ENCODE assay signal across 10 cellular contexts in genomic region chr10:13660545-13660920, GRCh38.
A peak's percentile ranks its signal among the peaks of the same experiment; 100 is the strongest.
DNase-seq lines count a peak whose midpoint lies in the region; ATAC-seq, FAIRE-seq and TF ChIP-seq lines count a peak whose summit lies in the region.
"Had no signal": no experiment of that assay in that cellular context is flagged by ENCODE, and none has a peak within 500 bp of the region (broad histone marks: within the 10 kb centered on the region; RNA-seq: fewer than 3 reads in every experiment).

No MANE protein-coding gene starts in this region.

- BruUV-seq in HepG2 (replicated peaks; lab: Mats Ljungman, UMichigan) = no TSS peak

- CTCF ChIA-PET in HepG2 (lab: Yijun Ruan, JAX; ENCODE audit: low intra/inter-chr PET ratio, low total read pairs) = interaction anchor here (1.1 to 3.6 kb wide), 2 partner anchors 112 to 118 kb away, joined by 3 to 60 read pairs; no protein-coding TSS in a partner anchor

- in situ Hi-C loops in GM13976 (cut with MboI; ENCODE audit: low sequenced_read_pairs, unreplicated experiment) (no loop called here), HepG2 (cut with HindIII; ENCODE audit: extremely low pct_ligation_motif_present, low pct_unique_long_range_greater_than_20kb) (no loop called here)

- intact Hi-C loops in HepG2 (cut with micrococcal nuclease; ENCODE audit: unreplicated experiment) = loop anchor here (1.0 kb wide), 1 partner anchor 118 kb away; no protein-coding TSS in a partner anchor

- no peak for TF ChIP-seq POLR2A in HepG2 (IDR thresholded peaks at IDR 0.05; ENCODE audit: insufficient read depth in 1 of 2, low read depth in 2 of 2, low read length in 2 of 2)

- no peaks in the 10 kb centered on the region for H3K27me3 ChIP-seq in BLaER1 treated with 17β-estradiol and CSF1 and Interleukin-3, amounts not matched to agents 10 nM and 100 nM
- H3K27me3 ChIP-seq in endodermal cell (ENCODE audit: control insufficient read depth, insufficient read depth, low read length, poor library complexity, severe bottlenecking) (no peaks in the 10 kb centered on the region), HepG2 (ENCODE audit: control insufficient read depth in 1 of 2, insufficient read depth in 2 of 2, low read length in 2 of 2) (no peaks in the 10 kb centered on the region)

- H3K9ac ChIP-seq in BLaER1 treated with 17β-estradiol and CSF1 and Interleukin-3, amounts not matched to agents 10 nM and 100 nM = no peak overlapping the region
- H3K9ac ChIP-seq in endodermal cell (ENCODE audit: extremely low read depth, low read length, poor library complexity, severe bottlenecking) (no peak overlapping the region), HepG2 (ENCODE audit: insufficient read depth, low read depth, low read length) (no peak overlapping the region)

- POLR2A ChIA-PET in HepG2 (lab: Yijun Ruan, JAX) = no interaction called here

- H3K36me3 Mint-ChIP-seq in endodermal cell (ENCODE audit: low read depth) (peaks cover 25% of the 10 kb centered on the region), neural crest cell (ENCODE audit: low read depth) (peaks cover 11% of the 10 kb centered on the region)

- no peak overlapping the region for H3K4me3 ChIP-seq in BLaER1 treated with 17β-estradiol and CSF1 and Interleukin-3, amounts not matched to agents 10 nM and 100 nM
- H3K4me3 ChIP-seq in endodermal cell (ENCODE audit: low read length) (no peak overlapping the region), HepG2 (replicated peaks in 1 of 3; ENCODE audit: insufficient read depth in 1 of 3, low read depth in 2 of 3, low read length in 3 of 3) (no peak overlapping the region)

- H3K27ac ChIP-seq in BLaER1 treated with 17β-estradiol and CSF1 and Interleukin-3, amounts not matched to agents 10 nM and 100 nM = no peak overlapping the region
- H3K27ac ChIP-seq in endodermal cell (ENCODE audit: low read depth, low read length) (peak overlapping the region; percentile 55), HepG2 (ENCODE audit: extremely low read length, insufficient read depth, low read length) (no peak overlapping the region)

- ATAC-seq in HG02798 (IDR thresholded peaks at IDR 0.05; ENCODE audit: poor library complexity, unreplicated experiment) = peak; percentile 14
- ATAC-seq in HepG2 = no peak

- H4K20me1 ChIP-seq in BLaER1 treated with 17β-estradiol and CSF1 and Interleukin-3, amounts not matched to agents 10 nM and 100 nM = no peaks in the 10 kb centered on the region; a peak in 1 of 22 replicates
- no peaks in the 10 kb centered on the region for H4K20me1 ChIP-seq in HepG2 (ENCODE audit: insufficient read depth, low read length)

- no peaks in the 10 kb centered on the region for H3K9me3 Mint-ChIP-seq in endodermal cell
- H3K9me3 Mint-ChIP-seq in neural crest cell = no peaks in the 10 kb centered on the region
- H3K9me3 Mint-ChIP-seq: dendritic cell treated with granulocyte-macrophage colony-stimulating factor and Interleukin-4, amounts not matched to agents 40 ng/mL and 50 ng/mL, for 4 days; IgD-negative memory B cell had no signal

- DNase-seq in endodermal cell = no peak
- DNase-seq in neural crest cell (ENCODE audit: low read depth, low spot score) = no peak
- DNase-seq in GM13976 (ENCODE audit: low spot score) = no peak
- DNase-seq in ecto neural progenitor cell (ENCODE audit: low spot score) = no peak
- no peak for DNase-seq in HepG2 (ENCODE audit: low spot score)
- DNase-seq in OCI-M1 (lab: John Stamatoyannopoulos, UW) = no peak

- peaks cover 23 to 37% (median 31%) of the 10 kb centered on the region in 10 experiments for H3K4me1 ChIP-seq in BLaER1 treated with 17β-estradiol and CSF1 and Interleukin-3, amounts not matched to agents 10 nM and 100 nM
- H3K4me1 ChIP-seq in endodermal cell (ENCODE audit: control insufficient read depth, insufficient read depth, low read length) = peaks cover 9% of the 10 kb centered on the region
- H3K4me1 ChIP-seq in HepG2 (ENCODE audit: insufficient read depth, low read length) = no peaks in the 10 kb centered on the region

- H3K9me3 ChIP-seq in BLaER1 treated with 17β-estradiol and CSF1 and Interleukin-3, amounts not matched to agents 10 nM and 100 nM (replicated peaks in 1 of 11) = peaks cover 0 to 7% (median 0%) of the 10 kb centered on the region in 11 experiments; a peak in 3 of 22 replicates
- H3K9me3 ChIP-seq in endodermal cell (ENCODE audit: control insufficient read depth, low read length) (no peaks in the 10 kb centered on the region), HepG2 (ENCODE audit: low read length) (no peaks in the 10 kb centered on the region)

- H3K4me1 Mint-ChIP-seq in endodermal cell (peaks cover 24% of the 10 kb centered on the region), neural crest cell (peaks cover 16% of the 10 kb centered on the region)

- TF ChIP-seq CTCF in endodermal cell (conservative IDR thresholded peaks at IDR 0.05) = no peak
- TF ChIP-seq CTCF in neural crest cell (conservative IDR thresholded peaks at IDR 0.05) = no peak
- no peak for TF ChIP-seq CTCF in GM13976 (IDR thresholded peaks at IDR 0.05; ENCODE audit: borderline replicate concordance, control extremely low read depth, extremely low read depth, insufficient read depth, missing control alignments)
- no peak for TF ChIP-seq CTCF in HepG2 (CRISPR knock-in tag; IDR thresholded peaks at IDR 0.05)

- peak overlapping the region; percentile 9 to 90 (median 83) for H3K4me2 ChIP-seq in BLaER1 treated with 17β-estradiol and CSF1 and Interleukin-3, amounts not matched to agents 10 nM and 100 nM
- no peak overlapping the region for H3K4me2 ChIP-seq in HepG2 (ENCODE audit: low read depth, low read length)

- H3K36me3 ChIP-seq in BLaER1 treated with 17β-estradiol and CSF1 and Interleukin-3, amounts not matched to agents 10 nM and 100 nM = peaks cover 0 to 46% (median 5%) of the 10 kb centered on the region in 11 experiments; a peak in 9 of 22 replicates
- peaks cover 16% of the 10 kb centered on the region for H3K36me3 ChIP-seq in endodermal cell (ENCODE audit: control insufficient read depth, insufficient read depth, low read length)
- H3K36me3 ChIP-seq in HepG2 (replicated peaks in 1 of 2; ENCODE audit: control insufficient read depth in 1 of 2, insufficient read depth in 2 of 2, low read length in 2 of 2) = no peaks in the 10 kb centered on the region

- TF ChIP-seq EP300 in HepG2 (IDR thresholded peaks at IDR 0.05; ENCODE audit: low read depth in 2 of 2, low read length in 2 of 2) (no peak), HepG2 (CRISPR knock-in tag; IDR thresholded peaks at IDR 0.05; ENCODE audit: borderline replicate concordance) (no peak)

- TF ChIP-seq RAD21 in HepG2 (CRISPR knock-in tag; IDR thresholded peaks at IDR 0.05) = no peak

- H3K27me3 Mint-ChIP-seq in endodermal cell (ENCODE audit: insufficient read depth) = no peaks in the 10 kb centered on the region
- H3K27me3 Mint-ChIP-seq in neural crest cell (ENCODE audit: low read depth) = no peaks in the 10 kb centered on the region
- H3K27me3 Mint-ChIP-seq: IgD-negative memory B cell had no signal

- no peak for FAIRE-seq in HepG2 (lab: Jason Lieb, UNC)

- 82 to 100% methylated on average over 3 to 7 of the region's 7 CpGs for WGBS in endodermal cell (ENCODE audit: insufficient coverage in 1 of 2, insufficient read length in 1 of 2), 2 experiments
- WGBS in HepG2 (ENCODE audit: low lambda C conversion rate) = 53% methylated on average over 5 of the region's 7 CpGs

- no peaks in the 10 kb centered on the region for H3K79me2 ChIP-seq in HepG2 (ENCODE audit: insufficient read depth, low read length)

- H2AFZ ChIP-seq in HepG2 (ENCODE audit: low read length) = no peak overlapping the region

- H3K27ac Mint-ChIP-seq in endodermal cell = peak overlapping the region; percentile 79
- peak overlapping the region; percentile 53 for H3K27ac Mint-ChIP-seq in neural crest cell (ENCODE audit: unreplicated experiment)
- H3K27ac Mint-ChIP-seq: dendritic cell treated with granulocyte-macrophage colony-stimulating factor and Interleukin-4, amounts not matched to agents 40 ng/mL and 50 ng/mL, for 4 days had no signal

- H3K4me3 Mint-ChIP-seq in endodermal cell (no peak overlapping the region), neural crest cell (no peak overlapping the region)
- H3K4me3 Mint-ChIP-seq: dendritic cell treated with granulocyte-macrophage colony-stimulating factor and Interleukin-4, amounts not matched to agents 40 ng/mL and 50 ng/mL, for 4 days had no signal

TF ChIP-seq in HepG2, 621 proteins besides CTCF, POLR2A, EP300 and RAD21:
- TF ChIP-seq GRHL1 (CRISPR knock-in tag; conservative IDR thresholded peaks at IDR 0.05) (no peak), NONO (IDR thresholded peaks at IDR 0.05) (no peak), NONO (CRISPR knock-in tag; conservative IDR thresholded peaks at IDR 0.05) (no peak), RFX1 (IDR thresholded peaks at IDR 0.05) (no peak), ZNF780A (CRISPR knock-in tag; IDR thresholded peaks at IDR 0.05) (no peak)
TF ChIP-seq in HepG2: peak in this region for 0.
